Comparison of ENCODE assay signal across 33 cellular contexts in the genomic region with DNA sequence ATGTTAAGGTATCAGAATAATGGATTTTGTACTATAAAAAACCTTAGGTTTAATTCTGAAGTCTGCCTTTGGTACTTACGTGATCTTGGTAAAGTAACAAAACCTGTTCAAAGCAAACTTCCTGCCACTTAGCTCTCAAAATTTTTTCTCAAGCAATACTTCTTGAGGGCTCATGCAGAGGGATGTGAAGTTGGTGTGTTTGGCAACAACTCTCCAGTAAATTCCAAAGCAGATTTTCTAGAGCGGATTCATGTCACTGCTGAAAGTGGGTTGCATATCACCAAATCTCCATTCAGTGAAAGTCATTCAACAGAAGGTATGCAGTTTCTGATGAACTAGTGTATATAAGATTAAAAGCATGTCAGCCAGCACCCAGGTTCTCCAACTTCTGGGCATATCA.
"Had no signal": no experiment of that assay in that cellular context is flagged by ENCODE, and none has a peak within 500 bp of the region (broad histone marks: within the 10 kb centered on the region; RNA-seq: fewer than 3 reads in every experiment).

No MANE protein-coding gene starts in this region.

- H3K9me3 ChIP-seq: adrenal gland, body of pancreas, breast epithelium had no signal

- DNase-seq: activated B cell treated with CpG ODN at 0.5 μM for 24 hours; activated CD4-positive, alpha-beta memory T cell treated with anti-CD3 and anti-CD28 coated beads for 36 hours; activated CD4-positive, alpha-beta T cell treated with anti-CD3 and anti-CD28 coated beads for 4 hours; activated CD4-positive, alpha-beta T cell treated with anti-CD3 and anti-CD28 coated beads, Interleukin-2, amount 10 ng/mL, durations not matched to agents 24 days and 14 days; activated CD4-positive, alpha-beta T cell treated with anti-CD3 and anti-CD28 coated beads, Interleukin-2, amount 50 U/mL, for 1 hour; activated CD4-positive, alpha-beta T cell treated with anti-CD3 and anti-CD28 coated beads, Interleukin-2, amount 50 U/mL, for 4 hours; activated CD4-positive, CD25-positive, alpha-beta regulatory T cell treated with anti-CD3 and anti-CD28 coated beads, Interleukin-2, amount 50 U/mL, for 72 hours; activated CD8-positive, alpha-beta memory T cell treated with anti-CD3 and anti-CD28 coated beads, Interleukin-2, amount 50 U/mL, for 4 hours; activated CD8-positive, alpha-beta T cell treated with anti-CD3 and anti-CD28 coated beads for 36 hours; activated effector memory CD4-positive, alpha-beta T cell treated with anti-CD3 and anti-CD28 coated beads, Interleukin-2, amount 50 U/mL, for 16 hours; activated gamma-delta T cell treated with Interleukin-2 at 50 U/mL for 16 hours; activated naive CD4-positive, alpha-beta T cell; activated naive CD4-positive, alpha-beta T cell treated with anti-CD3 and anti-CD28 coated beads for 36 hours; activated naive CD4-positive, alpha-beta T cell treated with anti-CD3 and anti-CD28 coated beads, Interleukin-2, amount 50 U/mL, for 16 hours; activated naive CD8-positive, alpha-beta T cell treated with anti-CD3 and anti-CD28 coated beads for 36 hours; activated T-cell treated with anti-CD3 and anti-CD28 coated beads for 4 hours; activated T-cell treated with anti-CD3 and anti-CD28 coated beads, Interleukin-2, amount 50 U/mL, for 1 hour; activated T-cell treated with anti-CD3 and anti-CD28 coated beads, Interleukin-2, amount 50 U/mL, for 4 hours; activated T-cell treated with anti-CD3 and anti-CD28 coated beads, Interleukin-2, amount 50 U/mL, for 72 hours; adrenal gland; amniotic stem cell; aorta; body of pancreas; brain microvascular endothelial cell; central memory CD4-positive, alpha-beta T cell; SW 1271; T-helper 1 cell; T-helper 2 cell; T-helper 9 cell had no signal

- H3K4me3 ChIP-seq: adrenal gland, body of pancreas, breast epithelium had no signal

- H3K36me3 ChIP-seq: adrenal gland, brain microvascular endothelial cell, breast epithelium had no signal

- ATAC-seq: activated CD8-positive, alpha-beta T cell treated with anti-CD3 and anti-CD28 coated beads for 36 hours; activated naive CD4-positive, alpha-beta T cell treated with anti-CD3 and anti-CD28 coated beads, Interleukin-2, amount 50 U/mL, for 72 hours; activated T-cell treated with anti-CD3 and anti-CD28 coated beads, Interleukin-2, amount 50 U/mL, for 4 hours; activated T-cell treated with anti-CD3 and anti-CD28 coated beads, Interleukin-2, amount 50 U/mL, for 72 hours; activated T-helper 17 cell treated with anti-CD3 and anti-CD28 coated beads, Interleukin-2, amount 50 U/mL, for 72 hours; body of pancreas had no signal

- H3K27ac ChIP-seq: adrenal gland, body of pancreas, brain microvascular endothelial cell, breast epithelium, VCaP had no signal

- H3K4me1 ChIP-seq: adrenal gland, body of pancreas, breast epithelium had no signal

- H3K27me3 ChIP-seq: adrenal gland, body of pancreas, brain microvascular endothelial cell, breast epithelium had no signal
